16 cellular contexts compared by ENCODE assay signal in the genomic region with DNA sequence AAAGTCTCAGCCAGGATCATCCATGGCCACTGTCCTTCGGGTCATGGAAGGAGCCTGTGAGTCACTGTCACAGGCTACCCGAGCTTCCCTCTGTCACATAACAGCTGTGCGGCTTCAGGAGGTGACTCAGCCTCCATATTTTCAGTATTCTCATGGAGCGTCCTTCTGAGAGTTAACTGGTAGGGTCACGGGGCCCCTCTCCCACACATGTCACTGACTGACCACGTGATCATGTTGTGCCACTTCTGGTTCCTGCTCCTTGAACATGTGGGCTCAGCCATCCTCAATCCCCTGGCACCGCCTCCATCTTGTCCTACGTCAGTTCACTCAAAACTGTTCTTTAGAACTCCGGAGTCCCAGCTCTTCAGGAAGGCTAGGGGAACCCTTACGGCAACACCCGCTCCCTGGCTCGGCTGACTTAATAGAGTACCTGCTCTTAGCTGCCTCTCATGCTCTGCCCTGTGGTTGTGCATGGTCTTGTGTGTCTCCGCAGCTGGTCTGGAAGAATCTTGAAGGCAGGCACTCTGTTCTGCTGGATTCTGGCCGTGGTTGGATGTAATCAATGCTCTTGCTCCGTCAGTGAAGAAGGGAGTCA.
"Had no signal": no experiment of that assay in that cellular context is flagged by ENCODE, and none has a peak within 500 bp of the region (broad histone marks: within the 10 kb centered on the region; RNA-seq: fewer than 3 reads in every experiment).

No MANE protein-coding gene starts in this region.

- H3K9me3 Mint-ChIP-seq: activated CD4-positive, alpha-beta T cell treated with anti-CD3 and anti-CD28 coated beads, Interleukin-2, amount 10 ng/mL, durations not matched to agents 24 days and 14 days; nephron; stimulated activated naive CD8-positive, alpha-beta T cell treated with anti-CD3 and anti-CD28 coated beads, Interleukin-15, Interleukin-2, amounts not matched to agents 100 ng/mL and 50 ng/mL, for 24 hours; type B pancreatic cell had no signal

- H3K4me1 Mint-ChIP-seq: activated CD4-positive, alpha-beta T cell treated with anti-CD3 and anti-CD28 coated beads, Interleukin-2, amount 10 ng/mL, durations not matched to agents 24 days and 14 days; nephron had no signal

- DNase-seq: activated CD4-positive, alpha-beta T cell treated with anti-CD3 and anti-CD28 coated beads, Interleukin-2, amount 10 ng/mL, durations not matched to agents 24 days and 14 days; activated CD4-positive, CD25-positive, alpha-beta regulatory T cell; activated CD8-positive, alpha-beta memory T cell treated with anti-CD3 and anti-CD28 coated beads, Interleukin-2, amount 50 U/mL, for 4 hours; activated CD8-positive, alpha-beta T cell treated with anti-CD3 and anti-CD28 coated beads, Interleukin-2, amount 10 ng/mL, durations not matched to agents 7 days and 5 days; activated gamma-delta T cell; activated T-cell treated with anti-CD3 and anti-CD28 coated beads, Interleukin-2, amount 50 U/mL, for 48 hours; amniotic stem cell; caudate nucleus; hippocampal formation; mesendoderm; occipital lobe had no signal

- H3K36me3 Mint-ChIP-seq: activated naive CD4-positive, alpha-beta T cell treated with anti-CD3 and anti-CD28 coated beads, Interleukin-2, amount 50 U/mL, for 72 hours; type B pancreatic cell had no signal

- H3K27me3 Mint-ChIP-seq: activated CD4-positive, alpha-beta T cell treated with anti-CD3 and anti-CD28 coated beads, Interleukin-2, amount 10 ng/mL, durations not matched to agents 24 days and 14 days; stimulated activated naive CD8-positive, alpha-beta T cell treated with anti-CD3 and anti-CD28 coated beads, Interleukin-15, Interleukin-2, amounts not matched to agents 100 ng/mL and 50 ng/mL, for 24 hours; type B pancreatic cell had no signal

- H3K4me3 Mint-ChIP-seq: activated CD4-positive, alpha-beta T cell treated with anti-CD3 and anti-CD28 coated beads, Interleukin-2, amount 10 ng/mL, durations not matched to agents 24 days and 14 days; activated CD8-positive, alpha-beta T cell treated with anti-CD3 and anti-CD28 coated beads, Interleukin-2, amount 10 ng/mL, durations not matched to agents 7 days and 5 days; nephron; stimulated activated naive CD8-positive, alpha-beta T cell treated with anti-CD3 and anti-CD28 coated beads, Interleukin-15, Interleukin-2, amounts not matched to agents 100 ng/mL and 50 ng/mL, for 24 hours; type B pancreatic cell had no signal

- H3K27ac Mint-ChIP-seq: activated CD4-positive, alpha-beta T cell treated with anti-CD3 and anti-CD28 coated beads, Interleukin-2, amount 10 ng/mL, durations not matched to agents 24 days and 14 days; activated CD8-positive, alpha-beta T cell treated with anti-CD3 and anti-CD28 coated beads, Interleukin-2, amount 10 ng/mL, durations not matched to agents 7 days and 5 days; activated naive CD4-positive, alpha-beta T cell treated with anti-CD3 and anti-CD28 coated beads, Interleukin-2, amount 50 U/mL, for 72 hours; nephron; progenitor cell of endocrine pancreas; stimulated activated naive CD8-positive, alpha-beta T cell treated with anti-CD3 and anti-CD28 coated beads, Interleukin-15, Interleukin-2, amounts not matched to agents 100 ng/mL and 50 ng/mL, for 24 hours; type B pancreatic cell had no signal
